Comparison of ENCODE assay signal across 11 cellular contexts in the genomic region with DNA sequence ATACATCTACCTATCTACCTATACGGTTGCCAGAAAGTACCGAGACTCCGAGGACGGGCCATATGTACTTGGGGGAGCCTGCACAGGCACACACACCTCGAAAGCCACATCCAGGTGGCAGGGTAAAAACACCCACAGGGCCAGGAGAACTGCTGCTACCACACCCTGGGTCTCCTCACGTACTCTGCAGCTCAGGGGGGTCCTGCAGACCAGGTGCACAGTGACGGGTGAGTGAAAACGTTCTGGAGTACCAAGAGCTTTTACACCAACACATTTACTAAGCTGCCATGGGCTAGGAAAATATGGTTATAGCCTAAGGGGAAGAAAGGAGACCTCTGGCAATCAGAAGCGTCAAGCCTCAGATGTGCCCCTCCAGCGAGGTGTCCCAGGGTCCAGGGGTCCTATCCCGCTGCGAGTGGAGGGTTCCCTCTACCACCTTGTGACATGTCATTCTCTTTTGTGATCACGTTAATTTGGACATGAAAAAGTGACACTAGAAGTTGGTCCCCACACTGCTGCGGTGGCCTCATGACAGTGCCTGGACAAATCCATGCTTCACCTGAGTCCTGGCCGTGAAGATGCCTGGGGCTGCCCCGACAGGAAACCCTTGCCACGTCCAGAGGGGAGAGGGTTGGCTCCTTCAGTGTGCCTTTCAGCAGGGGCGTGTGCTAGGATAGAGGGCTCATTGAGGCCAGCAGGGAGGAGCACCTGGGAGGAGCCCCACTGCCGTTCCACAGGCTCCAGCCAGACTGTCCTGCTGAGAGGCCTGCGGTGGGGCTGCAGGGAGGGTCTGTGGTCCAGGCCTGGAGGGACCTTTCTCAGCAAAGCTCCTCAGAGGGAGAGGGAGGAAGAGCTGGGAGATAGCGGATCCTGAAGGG. TPM values are rescaled to one million over a fixed set of nuclear protein-coding genes. Genes with fewer than 3 reads are reported as not detected.
DNase-seq lines count a peak whose midpoint lies in the region; ATAC-seq and TF ChIP-seq lines count a peak whose summit lies in the region.
"Had no signal": no experiment of that assay in that cellular context is flagged by ENCODE, and none has a peak within 500 bp of the region (broad histone marks: within the 10 kb centered on the region; RNA-seq: fewer than 3 reads in every experiment).

No MANE protein-coding gene starts in this region.

- peaks cover 35% of the 10 kb centered on the region for H3K36me3 ChIP-seq in NT2/D1 (ENCODE audit: insufficient read depth, insufficient read length, low read length)
- peaks cover 24% of the 10 kb centered on the region for H3K36me3 ChIP-seq in neutrophil

- H3K4me3 ChIP-seq in NT2/D1 (ENCODE audit: insufficient read length, low read depth) (no peak overlapping the region), dorsolateral prefrontal cortex (peak overlapping the region in 39 of 59 donors; percentile 1 to 94 (median 79)), neutrophil (ENCODE audit: low read depth in 1 of 2, low read length in 1 of 2) (peak overlapping the region; percentile 76 to 89)

- no peak for DNase-seq in CD4-positive, alpha-beta T cell
- DNase-seq in NT2/D1 (ENCODE audit: low read depth, low spot score) (no peak), dorsolateral prefrontal cortex (peak in 2 of 10 donors; percentile 33 to 39)
- DNase-seq: central memory CD4-positive, alpha-beta T cell; NCI-H1092; T-helper 9 cell had no signal

- peaks cover 51% of the 10 kb centered on the region for H3K4me1 Mint-ChIP-seq in CD4-positive, alpha-beta T cell (ENCODE audit: low read depth)

- TF ChIP-seq CTCF in CD4-positive, alpha-beta T cell (IDR thresholded peaks at IDR 0.05), result no peak
- no peak for TF ChIP-seq CTCF in dorsolateral prefrontal cortex (IDR thresholded peaks at IDR 0.05 in 54 of 56, conservative IDR thresholded peaks at IDR 0.05 in 2 of 56; ENCODE audit: low read depth in 1 of 56, partially characterized antibody in 56 of 56)
- TF ChIP-seq CTCF in neutrophil (IDR thresholded peaks at IDR 0.05), result no peak

- ATAC-seq in CD4-positive, alpha-beta T cell (ENCODE audit: poor library complexity), result no peak
- ATAC-seq in HG03095 (IDR thresholded peaks at IDR 0.05; ENCODE audit: unreplicated experiment) (no peak), HG02970 (IDR thresholded peaks at IDR 0.05; ENCODE audit: low FRiP score, unreplicated experiment) (no peak), HG02884 (IDR thresholded peaks at IDR 0.05; ENCODE audit: unreplicated experiment) (no peak), GM21423 (IDR thresholded peaks at IDR 0.05; ENCODE audit: unreplicated experiment) (no peak)

- peaks cover 20% of the 10 kb centered on the region for H3K36me3 Mint-ChIP-seq in CD4-positive, alpha-beta T cell (ENCODE audit: low read depth)

- no peaks in the 10 kb centered on the region for H3K9me3 ChIP-seq in CD4-positive, alpha-beta T cell (ENCODE audit: control insufficient read depth, low read length)
- peaks cover 7% of the 10 kb centered on the region for H3K9me3 ChIP-seq in NT2/D1 (ENCODE audit: insufficient read depth, low read length)
- no peaks in the 10 kb centered on the region for H3K9me3 ChIP-seq in neutrophil

- intact Hi-C loops in CD4-positive, alpha-beta T cell (cut with DNase I, micrococcal nuclease), result no loop called here
- intact Hi-C loops in dorsolateral prefrontal cortex (cut with DNase I), result no loop called here

- H3K4me3 Mint-ChIP-seq in CD4-positive, alpha-beta T cell, result peak overlapping the region; percentile 94

- H3K27ac Mint-ChIP-seq in CD4-positive, alpha-beta T cell, result peak overlapping the region; percentile 91

- POLR2A ChIA-PET in CD4-positive, alpha-beta T cell (lab: Charles Lee), result no interaction called here

- no peaks in the 10 kb centered on the region for H3K9me3 Mint-ChIP-seq in CD4-positive, alpha-beta T cell

- peaks cover 9% of the 10 kb centered on the region for H3K4me1 ChIP-seq in NT2/D1 (ENCODE audit: insufficient read depth, insufficient read length)
- peaks cover 42 to 44% of the 10 kb centered on the region in 2 experiments for H3K4me1 ChIP-seq in neutrophil (ENCODE audit: control insufficient read depth in 1 of 2, insufficient read depth in 1 of 2, low read depth in 1 of 2, low read length in 1 of 2)

- H3K27ac ChIP-seq in CD4-positive, alpha-beta T cell (ENCODE audit: low read depth, low read length), result no peak overlapping the region
- H3K27ac ChIP-seq in dorsolateral prefrontal cortex (peak overlapping the region in 41 of 59 donors; percentile 2 to 98 (median 58)), neutrophil (peak overlapping the region; percentile 91)

- peak overlapping the region; percentile 22 for H3K9ac ChIP-seq in NT2/D1 (ENCODE audit: insufficient read length, low read depth)

- H3K27me3 Mint-ChIP-seq in CD4-positive, alpha-beta T cell, result no peaks in the 10 kb centered on the region

- CTCF ChIA-PET in CD4-positive, alpha-beta T cell (lab: Charles Lee), result no interaction called here

- no peaks in the 10 kb centered on the region for H3K27me3 ChIP-seq in CD4-positive, alpha-beta T cell (ENCODE audit: control insufficient read depth, insufficient read depth, low read length)
- H3K27me3 ChIP-seq in NT2/D1 (ENCODE audit: insufficient read depth, insufficient read length) (peaks cover 16% of the 10 kb centered on the region), dorsolateral prefrontal cortex (no peaks in the 10 kb centered on the region), neutrophil (peaks cover 5% of the 10 kb centered on the region)

RNA-seq across cellular contexts. Expression of gene CANT1, which starts 1.8 kb away (rescaled TPM):
- 10 to 100 TPM; 28.3 to 30.0 TPM for total RNA-seq in CD4-positive, alpha-beta T cell
- total RNA-seq in dorsolateral prefrontal cortex, result 10 to 100 TPM; 20.0 to 55.3 (median 29.7) TPM

RNA-seq across cellular contexts. Expression of gene C1QTNF1, which starts 16.2 kb away (rescaled TPM):
- not detected for total RNA-seq in CD4-positive, alpha-beta T cell
- total RNA-seq in dorsolateral prefrontal cortex, result 10 to 100 TPM in 66 of 120 experiments, 1 to 10 TPM in 54; 3.2 to 50.9 (median 10.8) TPM

RNA-seq across cellular contexts. Expression of gene LGALS3BP, which starts 28.0 kb away (rescaled TPM):
- total RNA-seq in CD4-positive, alpha-beta T cell, result 10 to 100 TPM; 38.8 to 41.0 TPM
- 100 to 1,000 TPM in 25 of 120 experiments, 10 to 100 TPM in 95; 31.2 to 256 (median 75.8) TPM for total RNA-seq in dorsolateral prefrontal cortex

Comparison
In these comparisons a context has a peak if more than half of its experiments do, and no peak if none do; other contexts are left out.
1. RNA of gene C1QTNF1, which starts 16.2 kb away (total RNA-seq): 3.2 to 50.9 TPM in dorsolateral prefrontal cortex; not detected in CD4-positive, alpha-beta T cell; every median in the first group is over 4 times any median in the second.